ENCODE assay signal across 7 cellular contexts in the genomic region with DNA sequence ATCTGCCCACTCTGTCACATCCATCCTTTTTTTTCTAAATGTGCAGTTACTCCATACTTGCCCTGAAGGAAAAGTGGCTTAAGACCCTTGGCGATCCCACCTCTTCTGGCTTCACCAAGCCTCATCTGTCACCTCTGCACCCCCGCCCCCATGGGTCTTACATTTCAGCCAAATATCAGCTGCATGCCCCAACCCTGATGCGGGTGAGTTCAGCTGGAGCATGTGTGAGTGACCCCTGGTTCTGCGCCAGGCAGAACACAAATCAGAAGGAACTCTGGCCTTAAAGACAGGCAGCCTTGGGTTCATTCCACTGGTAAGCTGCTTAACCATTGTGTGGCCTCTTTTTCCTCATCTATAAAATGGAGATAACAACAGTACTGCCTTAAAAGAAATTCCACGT.
"Had no signal": no experiment of that assay in that cellular context is flagged by ENCODE, and none has a peak within 500 bp of the region (broad histone marks: within the 10 kb centered on the region; RNA-seq: fewer than 3 reads in every experiment).

No MANE protein-coding gene starts in this region.

- FAIRE-seq: H1, H54, HTR-8/SVneo had no signal

- ATAC-seq: GM23338 had no signal

- DNase-seq: H9, HCEC 1CT, IMR-90 had no signal

- H2AFZ ChIP-seq: GM23338 had no signal

- H3K4me2 ChIP-seq: GM23338 had no signal

- H3K4me3 ChIP-seq: GM23338 had no signal
